Comparison of ENCODE assay signal across 16 cellular contexts in the genomic region with DNA sequence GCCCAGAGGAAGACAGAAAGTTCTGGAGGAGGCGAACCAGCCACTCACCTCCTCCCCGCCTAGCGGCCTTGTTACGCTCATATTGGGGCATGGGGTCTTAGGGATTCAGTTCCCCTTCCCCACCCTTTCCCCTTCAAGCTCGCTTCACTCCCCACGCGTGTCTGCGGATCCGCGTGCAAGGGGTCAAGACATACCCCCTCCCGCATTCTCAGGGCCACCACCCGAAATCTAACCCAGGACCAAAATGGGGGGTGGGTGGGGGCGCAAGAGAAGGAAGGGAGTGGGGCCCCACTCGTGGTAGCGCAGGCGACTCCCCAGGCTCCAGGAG. TPM values are rescaled to one million over a fixed set of nuclear protein-coding genes. Genes with fewer than 3 reads are reported as not detected.
DNase-seq lines count a peak whose midpoint lies in the region; ATAC-seq, FAIRE-seq and TF ChIP-seq lines count a peak whose summit lies in the region.
"Had no signal": no experiment of that assay in that cellular context is flagged by ENCODE, and none has a peak within 500 bp of the region (broad histone marks: within the 10 kb centered on the region; RNA-seq: fewer than 3 reads in every experiment).

No MANE protein-coding gene starts in this region.

- H3K4me2 ChIP-seq in K562 (ENCODE audit: insufficient read depth, low read length) = no peak overlapping the region

- no TSS peak for BruUV-seq in K562 (replicated peaks; lab: Mats Ljungman, UMichigan)

- no peak for FAIRE-seq in K562 (lab: Jason Lieb, UNC)
- FAIRE-seq: bronchial epithelial cell had no signal

- H3K79me2 ChIP-seq in K562 (ENCODE audit: control insufficient read depth, insufficient read depth, low read length) = no peaks in the 10 kb centered on the region

- ATAC-seq in K562 = no peak
- no peak for ATAC-seq in HG03039 (IDR thresholded peaks at IDR 0.05; ENCODE audit: unreplicated experiment)

- no peak overlapping the region for H2AFZ ChIP-seq in K562 (ENCODE audit: low read depth, low read length)

- no peak for TF ChIP-seq CTCF in K562 (IDR thresholded peaks at IDR 0.05 in 2 of 3, conservative IDR thresholded peaks at IDR 0.05 in 1 of 3; ENCODE audit: insufficient read depth in 2 of 3, low read depth in 1 of 3, low read length in 3 of 3)

- H4K20me1 ChIP-seq in K562 (replicated peaks; ENCODE audit: control insufficient read depth, insufficient read depth, low read length) = peaks cover 3% of the 10 kb centered on the region; the same call in 1 of the 2 replicates

- 26% methylated on average over 4 of the region's 16 CpGs for WGBS in K562 (ENCODE audit: insufficient coverage, low coverage, missing lambda C conversion rate)

- no peaks in the 10 kb centered on the region for H3K9me3 ChIP-seq in K562 (replicated peaks; ENCODE audit: control insufficient read depth, insufficient read depth, low read depth, low read length)
- H3K9me3 ChIP-seq: SJSA1 had no signal

- no peak overlapping the region for H3K9ac ChIP-seq in K562 (ENCODE audit: insufficient read depth in 1 of 2, low read depth in 2 of 2, low read length in 2 of 2)
- H3K9ac ChIP-seq: BLaER1 treated with 17β-estradiol and CSF1 and Interleukin-3, amounts not matched to agents 10 nM and 100 nM had no signal

- H3K27ac ChIP-seq in K562 (ENCODE audit: extremely low read depth, low read depth, low read length) = no peak overlapping the region
- H3K27ac ChIP-seq: BLaER1 treated with 17β-estradiol and CSF1 and Interleukin-3, amounts not matched to agents 10 nM and 100 nM; SJSA1 had no signal

- no peak for TF ChIP-seq EP300 in K562 (IDR thresholded peaks at IDR 0.05; ENCODE audit: low read length)

- peaks cover 0 to 17% of the 10 kb centered on the region in 2 experiments; a peak in 2 of 5 replicates for H3K4me1 ChIP-seq in K562 (replicated peaks in 1 of 2; ENCODE audit: control insufficient read depth in 2 of 2, insufficient read depth in 2 of 2, low read length in 2 of 2)

- CTCF ChIA-PET in K562 (lab: Yijun Ruan, JAX; ENCODE audit: low intra/inter-chr PET ratio) = no interaction called here

- no peaks in the 10 kb centered on the region for H3K9me1 ChIP-seq in K562 (ENCODE audit: control insufficient read depth, insufficient read depth, low read length)

- no peak for TF ChIP-seq RAD21 in K562 (CRISPR knock-in tag; conservative IDR thresholded peaks at IDR 0.05 in 1 of 2, IDR thresholded peaks at IDR 0.05 in 1 of 2)

- peak; percentile 3 for DNase-seq in stimulated activated CD4-positive, alpha-beta T cell treated with anti-CD3 and anti-CD28 coated beads, Interleukin-15, amount 100 ng/mL, for 24 hours
- DNase-seq in stimulated activated CD4-positive, alpha-beta T cell treated with anti-CD3 and anti-CD28 coated beads, Interleukin-2, amount 100 ng/mL, for 24 hours = no peak
- DNase-seq in K562 (ENCODE audit: extremely low read depth in 1 of 4, low spot score in 3 of 4) (no peak), left kidney (ENCODE audit: low read depth, low spot score) (peak; percentile 20), NCI-H82 treated with DMSO at 0.1 percent for 48 hours (lab: John Stamatoyannopoulos, UW; ENCODE audit: unreplicated experiment) (no peak), COLO668 (lab: John Stamatoyannopoulos, UW; ENCODE audit: unreplicated experiment) (no peak), AG08395 (ENCODE audit: low spot score) (no peak)
- DNase-seq: NK-92 treated with Interleukin-12 subunit alpha and Interleukin-12 subunit beta, amount 100 ng/mL, for 24 hours had no signal

- TF ChIP-seq POLR2A in K562 (conservative IDR thresholded peaks at IDR 0.05) = no peak

- intact Hi-C loops in K562 (cut with micrococcal nuclease) = no loop called here

- POLR2A ChIA-PET in K562 (lab: Yijun Ruan, JAX) = no interaction called here

- no peaks in the 10 kb centered on the region for H3K36me3 ChIP-seq in K562 (ENCODE audit: control insufficient read depth, insufficient read depth, low read length)
- H3K36me3 ChIP-seq: BLaER1 treated with 17β-estradiol and CSF1 and Interleukin-3, amounts not matched to agents 10 nM and 100 nM; SJSA1 had no signal

- peaks cover 43 to 70% of the 10 kb centered on the region in 2 experiments for H3K27me3 ChIP-seq in K562 (ENCODE audit: control insufficient read depth in 2 of 2, insufficient read depth in 2 of 2, low read length in 2 of 2)

- in situ Hi-C loops in K562 (cut with MboI) = no loop called here

- H3K4me3 ChIP-seq in K562 = no peak overlapping the region
- H3K4me3 ChIP-seq: BLaER1 treated with 17β-estradiol and CSF1 and Interleukin-3, amounts not matched to agents 10 nM and 100 nM; SJSA1 had no signal

TF ChIP-seq in K562, 482 proteins besides CTCF, POLR2A, EP300 and RAD21:
- no peak for TF ChIP-seq ZNF121 (CRISPR knock-in tag; conservative IDR thresholded peaks at IDR 0.05)
- TF ChIP-seq, protein P1, sequence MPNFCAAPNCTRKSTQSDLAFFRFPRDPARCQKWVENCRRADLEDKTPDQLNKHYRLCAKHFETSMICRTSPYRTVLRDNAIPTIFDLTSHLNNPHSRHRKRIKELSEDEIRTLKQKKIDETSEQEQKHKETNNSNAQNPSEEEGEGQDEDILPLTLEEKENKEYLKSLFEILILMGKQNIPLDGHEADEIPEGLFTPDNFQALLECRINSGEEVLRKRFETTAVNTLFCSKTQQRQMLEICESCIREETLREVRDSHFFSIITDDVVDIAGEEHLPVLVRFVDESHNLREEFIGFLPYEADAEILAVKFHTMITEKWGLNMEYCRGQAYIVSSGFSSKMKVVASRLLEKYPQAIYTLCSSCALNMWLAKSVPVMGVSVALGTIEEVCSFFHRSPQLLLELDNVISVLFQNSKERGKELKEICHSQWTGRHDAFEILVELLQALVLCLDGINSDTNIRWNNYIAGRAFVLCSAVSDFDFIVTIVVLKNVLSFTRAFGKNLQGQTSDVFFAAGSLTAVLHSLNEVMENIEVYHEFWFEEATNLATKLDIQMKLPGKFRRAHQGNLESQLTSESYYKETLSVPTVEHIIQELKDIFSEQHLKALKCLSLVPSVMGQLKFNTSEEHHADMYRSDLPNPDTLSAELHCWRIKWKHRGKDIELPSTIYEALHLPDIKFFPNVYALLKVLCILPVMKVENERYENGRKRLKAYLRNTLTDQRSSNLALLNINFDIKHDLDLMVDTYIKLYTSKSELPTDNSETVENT (CRISPR knock-in tag; IDR thresholded peaks at IDR 0.05) = no peak
- TF ChIP-seq ZNF263 (CRISPR knock-in tag; IDR thresholded peaks at IDR 0.05; ENCODE audit: borderline replicate concordance) = no peak
- TF ChIP-seq SAFB (IDR thresholded peaks at IDR 0.05; ENCODE audit: borderline replicate concordance, low read depth, low read length) = peak; percentile 72; the same call in 1 of the 2 replicates
- no peak for TF ChIP-seq JUN (IDR thresholded peaks at IDR 0.05; ENCODE audit: borderline replicate concordance, low read depth, low read length)
- TF ChIP-seq JUN (CRISPR knock-in tag; IDR thresholded peaks at IDR 0.05; ENCODE audit: borderline replicate concordance) = no peak
- TF ChIP-seq CBX3 (IDR thresholded peaks at IDR 0.05; ENCODE audit: borderline replicate concordance in 1 of 2, low read length in 2 of 2) = no peak
- TF ChIP-seq NRF1 (conservative IDR thresholded peaks at IDR 0.05 in 1 of 2, IDR thresholded peaks at IDR 0.05 in 1 of 2) = no peak

RNA-seq across cellular contexts. Expression of a gene that starts 0.6 kb away (rescaled TPM):
- not detected in 2 replicates for total RNA-seq in K562 (2011; cell fraction: chromatin; rRNA removed; ENCODE audit: low replicate concordance)
- total RNA-seq in K562 (2011; cell fraction: nucleolus; rRNA removed) = not detected in 2 replicates
- not detected in 2 replicates for total RNA-seq in K562 (2011; cell fraction: nucleoplasm; rRNA removed)
- total RNA-seq in K562 (2014; rRNA removed) = not detected in 2 replicates
- not detected in 2 replicates for total RNA-seq in K562 (2014; rRNA removed; fragmentation: Illumina TruSeq; extraction: Trizol)
- total RNA-seq in K562 (2015; rRNA removed; fragmentation: Illumina TruSeq; extraction: Trizol) = not detected in 2 replicates
- total RNA-seq in K562 (2021) = not detected in 2 replicates
- not detected in 2 replicates for polyA plus RNA-seq in K562 (2011; rRNA removed)
- polyA plus RNA-seq in K562 (2011; cell fraction: cytosol; rRNA removed) = not detected in 2 replicates
- not detected in 2 replicates for polyA plus RNA-seq in K562 (2011; cell fraction: nucleus; rRNA removed)
- not detected in 2 replicates for polyA plus RNA-seq in K562 (2012)
- polyA plus RNA-seq in K562 (2014; fragmentation: Illumina TruSeq; extraction: Trizol) = not detected in 2 replicates
- polyA plus RNA-seq in K562 (2014; fragmentation: Nextera tagmentation; extraction: Ambion mirVana) = not detected
- polyA plus RNA-seq in K562 (2014; rRNA removed) = not detected in 2 replicates
- polyA minus RNA-seq in K562 (2011; rRNA and poly(A)+ RNA removed) = not detected in 2 replicates
- polyA minus RNA-seq in K562 (2011; cell fraction: cytosol; rRNA and poly(A)+ RNA removed) = not detected in 2 replicates
- polyA minus RNA-seq in K562 (2011; cell fraction: nucleus; rRNA and poly(A)+ RNA removed) = not detected in 2 replicates
- total RNA-seq: activated T-helper 1 cell treated with anti-CD3 and anti-CD28 coated beads, Interleukin-12 subunit alpha, Interleukin-12 subunit beta, Interleukin-2, Interleukin-4 antibody, amounts not matched to agents 30 ng/mL and 10 ng/mL and 1 ng/mL, durations not matched to agents 14 hours and 24 hours and 36 hours; bronchial epithelial cell; M059J; mononuclear cell; SJSA1 had no signal
- polyA plus RNA-seq: esophagus had no signal

Comparison
In these comparisons a context has a peak if more than half of its experiments do, and no peak if none do; other contexts are left out.
1. DNase-seq: peak in stimulated activated CD4-positive, alpha-beta T cell treated with anti-CD3 and anti-CD28 coated beads, Interleukin-15, amount 100 ng/mL, for 24 hours (single experiment) and left kidney (single experiment); none in stimulated activated CD4-positive, alpha-beta T cell treated with anti-CD3 and anti-CD28 coated beads, Interleukin-2, amount 100 ng/mL, for 24 hours (0 of 2), K562 (0 of 4), NCI-H82 treated with DMSO at 0.1 percent for 48 hours (single experiment), COLO668 (single experiment) and AG08395 (single experiment).